Comparison of ENCODE assay signal across 8 cellular contexts in the genomic region with DNA sequence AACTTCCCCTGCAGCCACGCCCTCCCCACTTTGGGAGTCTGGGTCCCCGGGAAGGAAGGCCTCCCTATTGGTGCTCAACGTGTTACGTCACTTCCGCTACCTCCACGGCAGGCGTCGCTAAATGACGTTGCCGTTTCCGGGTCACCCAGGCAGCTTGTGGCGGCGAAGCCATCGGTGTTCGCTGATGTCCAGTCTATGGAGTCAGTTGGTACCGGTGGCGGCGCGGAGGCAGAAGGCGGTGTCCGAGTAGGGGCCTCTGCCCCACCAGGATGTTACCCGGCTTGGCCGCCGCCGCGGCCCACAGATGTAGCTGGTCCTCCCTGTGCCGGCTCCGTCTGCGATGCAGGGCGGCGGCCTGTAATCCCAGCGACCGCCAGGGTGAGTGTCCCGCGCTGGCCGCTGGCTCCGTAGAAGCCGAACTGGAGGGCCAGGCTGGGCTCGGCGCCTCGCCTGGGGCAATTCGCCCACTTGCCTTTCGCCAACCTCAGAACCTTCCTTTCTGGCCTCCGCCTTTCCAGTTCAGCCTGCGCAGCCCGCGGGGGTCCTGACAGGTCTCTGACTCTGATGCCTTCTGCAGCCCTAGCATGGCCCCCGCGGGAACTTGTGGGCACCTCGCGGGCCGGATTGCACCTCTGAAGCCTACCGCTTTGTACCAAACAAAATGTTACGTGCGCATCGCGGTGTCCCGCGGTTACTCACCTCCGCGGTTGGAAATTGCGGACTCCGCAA. TPM values are rescaled to one million over a fixed set of nuclear protein-coding genes. Genes with fewer than 3 reads are reported as not detected.
A peak's percentile ranks its signal among the peaks of the same experiment; 100 is the strongest.
DNase-seq lines count a peak whose midpoint lies in the region; ATAC-seq, FAIRE-seq and TF ChIP-seq lines count a peak whose summit lies in the region.

A gene (plus strand): TSS at position 148 of the 729 bp plus-strand sequence. CDS start 122 bp downstream, at position 270.

- no peaks in the 10 kb centered on the region for H3K36me3 ChIP-seq in heart right ventricle
- H3K36me3 ChIP-seq in upper lobe of left lung: no peaks in the 10 kb centered on the region

- H3K4me3 ChIP-seq in heart right ventricle (peak within 1 kb of the TSS; percentile 72 to 97 (median 91)), upper lobe of left lung (peak within 1 kb of the TSS; percentile 71 to 96 (median 78))

- ATAC-seq in HG02852 (IDR thresholded peaks at IDR 0.05; ENCODE audit: unreplicated experiment): peak; percentile 99
- peak; percentile 95 to 97 (median 96) for ATAC-seq in T-cell (replicated peaks in 1 of 4)
- peak; percentile 98 to 100 (median 99) for ATAC-seq in heart right ventricle
- ATAC-seq in upper lobe of left lung (ENCODE audit: low FRiP score in 2 of 2): peak; percentile 98 to 100

- H3K9me3 Mint-ChIP-seq in T-cell: no peaks in the 10 kb centered on the region

- peak within 1 kb of the TSS; percentile 86 to 98 (median 97) for H3K4me3 Mint-ChIP-seq in T-cell

- POLR2A ChIA-PET in T-cell (lab: Charles Lee): interaction anchor here (0.7 to 1.0 kb wide), 2 partner anchors 8 to 55 kb away, joined by 3 read pairs; no protein-coding TSS in a partner anchor

- 0 to 1% (median 1%) methylated on average over 63 of the region's 63 CpGs for WGBS in adipose tissue, 3 donors
- 1% methylated on average over 62 to 63 of the region's 63 CpGs for WGBS in heart right ventricle, 2 donors
- 0 to 3% methylated on average over 14 to 41 of the region's 63 CpGs for WGBS in upper lobe of left lung, 2 donors

- H3K9me3 ChIP-seq in heart right ventricle: no peaks in the 10 kb centered on the region
- no peaks in the 10 kb centered on the region for H3K9me3 ChIP-seq in upper lobe of left lung

- CTCF ChIA-PET in T-cell (lab: Charles Lee): interaction anchor here (0.5 to 1.1 kb wide), 2 partner anchors 22 to 27 kb away, joined by 3 to 4 read pairs; no protein-coding TSS in a partner anchor

- H3K27ac Mint-ChIP-seq in T-cell: peak within 1 kb of the TSS; percentile 96

- TF ChIP-seq CTCF in heart right ventricle (IDR thresholded peaks at IDR 0.05) (peak; percentile 12 to 61 (median 41)), upper lobe of left lung (IDR thresholded peaks at IDR 0.05) (peak; percentile 31 to 86 (median 62))

- H3K4me1 Mint-ChIP-seq in T-cell: peaks cover 34 to 38% (median 36%) of the 10 kb centered on the region in 3 donors

- TF ChIP-seq EP300 in upper lobe of left lung (IDR thresholded peaks at IDR 0.05): peak in 1 of 4 donors; percentile 52

- FAIRE-seq in GM12892 (lab: Jason Lieb, UNC): peak; percentile 100

- H3K4me1 ChIP-seq in heart right ventricle (peaks cover 0 to 54% (median 34%) of the 10 kb centered on the region in 9 donors), upper lobe of left lung (peaks cover 17 to 29% (median 27%) of the 10 kb centered on the region in 4 donors)

- DNase-seq in GM12892 (ENCODE audit: insufficient read length): peak; percentile 88
- peak; percentile 53 for DNase-seq in NCI-H1436 treated with DMSO at 0.1 percent for 48 hours (lab: John Stamatoyannopoulos, UW)
- peak; percentile 76 to 96 (median 92) for DNase-seq in T-cell
- peak; percentile 91 to 97 for DNase-seq in heart right ventricle
- peak; percentile 94 to 99 (median 97) for DNase-seq in posterior cingulate gyrus
- DNase-seq in upper lobe of left lung: peak; percentile 94 to 97

- intact Hi-C loops in heart right ventricle (cut with DNase I): loop anchor here in 2 of 10 donors (5.0 to 10.0 kb wide), 2 partner anchors 53 to 56 kb away; a partner anchor contains a TSS
- intact Hi-C loops in posterior cingulate gyrus (cut with DNase I): loop anchor here (1.0 kb wide), 1 partner anchor 55 kb away; a partner anchor contains a TSS

- TF ChIP-seq POLR2A in GM12892 (IDR thresholded peaks at IDR 0.05; ENCODE audit: low read depth, low read length): peak; percentile 95
- TF ChIP-seq POLR2A in upper lobe of left lung (IDR thresholded peaks at IDR 0.05): peak in 3 of 4 donors; percentile 69 to 91 (median 89)

- H3K27ac ChIP-seq in adipose tissue (ENCODE audit: low read depth, low read length) (no peak within 1 kb of the TSS), heart right ventricle (peak within 1 kb of the TSS; percentile 67 to 94 (median 89)), upper lobe of left lung (peak within 1 kb of the TSS; percentile 81 to 93 (median 84))

- H3K27me3 Mint-ChIP-seq in T-cell: no peaks in the 10 kb centered on the region

- H3K36me3 Mint-ChIP-seq in T-cell: peaks cover 3% of the 10 kb centered on the region

- H3K27me3 ChIP-seq in heart right ventricle (no peaks in the 10 kb centered on the region), upper lobe of left lung (no peaks in the 10 kb centered on the region)

RNA-seq across cellular contexts. Expression of the gene that starts here (rescaled TPM):
- 36.6 TPM for polyA plus RNA-seq in GM12892 (2012; ENCODE audit: missing spikeins)
- 10 to 100 TPM; 25.5 to 27.8 (median 25.9) TPM for total RNA-seq in T-cell
- polyA plus RNA-seq in adipose tissue: 10 to 100 TPM; 10.6 to 15.1 (median 14.3) TPM
- total RNA-seq in heart right ventricle: 10 to 100 TPM; 73.8 to 95.0 (median 82.2) TPM
- polyA plus RNA-seq in heart right ventricle: 10 to 100 TPM in 1 of 2 donors, 1 to 10 TPM in 1; 9.8 to 16.2 TPM
- 10 to 100 TPM; 21.6 to 66.9 (median 45.1) TPM for total RNA-seq in upper lobe of left lung
